ENCODE assay signal across 8 cellular contexts in the genomic region with DNA sequence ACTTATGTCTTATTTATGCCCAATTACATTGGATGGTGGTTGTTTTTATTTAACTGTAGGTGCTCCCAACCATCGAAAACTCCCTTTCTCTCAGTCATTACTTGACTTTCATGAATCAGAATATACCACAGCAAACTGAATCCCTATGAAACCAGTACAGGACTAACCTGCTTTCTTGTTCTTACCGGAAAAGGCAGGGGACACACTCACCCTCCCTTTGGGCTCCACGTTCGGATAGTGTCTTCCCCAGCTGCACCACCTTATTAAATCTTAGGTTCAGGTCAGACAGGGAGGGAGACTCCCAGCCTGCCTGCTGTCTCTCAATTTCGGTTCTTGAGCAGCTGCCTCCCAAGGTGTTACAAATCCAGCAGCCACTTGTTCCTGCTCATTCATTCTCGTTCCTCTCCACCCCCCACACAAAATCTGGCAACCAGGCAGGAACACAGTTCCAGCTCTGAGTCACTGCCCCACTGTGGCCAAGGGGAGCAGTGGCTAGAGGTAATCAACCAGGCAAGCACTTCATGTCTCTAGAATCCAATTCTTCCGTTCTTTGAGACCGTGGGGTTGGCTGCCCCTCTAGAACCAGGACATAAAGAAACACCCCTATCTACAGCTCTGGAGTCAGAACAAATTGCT.
A peak's percentile ranks its signal among the peaks of the same experiment; 100 is the strongest.
DNase-seq lines count a peak whose midpoint lies in the region; ATAC-seq, FAIRE-seq and TF ChIP-seq lines count a peak whose summit lies in the region.

No MANE protein-coding gene starts in this region.

- no peaks in the 10 kb centered on the region for H3K9me3 ChIP-seq in WERI-Rb-1 (ENCODE audit: severe bottlenecking)

- peak; percentile 17 for TF ChIP-seq CTCF in AG04449 (IDR thresholded peaks at IDR 0.05; ENCODE audit: insufficient read depth, low read length, missing control alignments)
- TF ChIP-seq CTCF in HFF-Myc (IDR thresholded peaks at IDR 0.05; ENCODE audit: low read depth, low read length, missing control alignments): peak; percentile 15
- peak; percentile 15; the same call in 1 of the 2 replicates for TF ChIP-seq CTCF in WERI-Rb-1 (IDR thresholded peaks at IDR 0.05; ENCODE audit: low read depth, low read length)

- no peaks in the 10 kb centered on the region for H3K27me3 ChIP-seq in WERI-Rb-1 (ENCODE audit: insufficient read depth, low read depth, severe bottlenecking)

- POLR2A ChIA-PET in AG04449 (lab: Yijun Ruan, JAX): no interaction called here

- peak; percentile 59 for FAIRE-seq in urothelium cell line (lab: Jason Lieb, UNC)

- H3K4me3 ChIP-seq in AG04449 (ENCODE audit: low read depth, low read length) (no peak overlapping the region), HFF-Myc (replicated peaks; ENCODE audit: low read depth, low read length) (no peak overlapping the region), WERI-Rb-1 (ENCODE audit: low read depth, low read length) (no peak overlapping the region)

- CTCF ChIA-PET in AG04449 (lab: Yijun Ruan, JAX): interaction anchor here (1.1 to 1.4 kb wide), 3 partner anchors 65 to 97 kb away, joined by 3 read pairs; no protein-coding TSS in a partner anchor

- ATAC-seq in GM18858 (IDR thresholded peaks at IDR 0.05; ENCODE audit: unreplicated experiment) (no peak), HG02840 (IDR thresholded peaks at IDR 0.05; ENCODE audit: low FRiP score, unreplicated experiment) (no peak)

- H3K27ac ChIP-seq in WERI-Rb-1: no peak overlapping the region

- DNase-seq in AG04449 (ENCODE audit: low read depth, low spot score) (no peak), HFF-Myc (ENCODE audit: extremely low read depth, low read depth) (no peak), WERI-Rb-1 (peak; percentile 16), iPS-NIHi7 (ENCODE audit: extremely low spot score) (peak; percentile 55), urothelium cell line (ENCODE audit: low spot score) (peak; percentile 80), NCI-H146 (lab: John Stamatoyannopoulos, UW) (no peak)

- H3K36me3 ChIP-seq in WERI-Rb-1: no peaks in the 10 kb centered on the region

Comparison
In these comparisons a context has a peak if more than half of its experiments do, and no peak if none do; other contexts are left out.
1. DNase-seq: peak in WERI-Rb-1 (single experiment), iPS-NIHi7 (single experiment) and urothelium cell line (single experiment); none in AG04449 (single experiment), HFF-Myc (single experiment) and NCI-H146 (single experiment).
2. Peak in every context shown above with its lines, with median percentiles within 50 percentile points of each other: CTCF ChIP-seq.